Comparison of ENCODE assay signal across 1 cellular context in genomic region chr9:35095175-35095574, GRCh38.
TF ChIP-seq lines count a peak whose summit lies in the region.

No MANE protein-coding gene starts in this region.

TF ChIP-seq in HCT116, 20 proteins besides CTCF, POLR2A, EP300 and RAD21 (continued from another document):
- TF ChIP-seq ZBTB33 (IDR thresholded peaks at IDR 0.05; ENCODE audit: extremely low read depth, insufficient replicate concordance, low read length), result no peak
- no peak for TF ChIP-seq TCF7L2 (IDR thresholded peaks at IDR 0.05; ENCODE audit: borderline replicate concordance, extremely low read depth, insufficient read depth, insufficient read length)
- TF ChIP-seq SIN3A (IDR thresholded peaks at IDR 0.05; ENCODE audit: low read depth), result no peak
- TF ChIP-seq ELF1 (IDR thresholded peaks at IDR 0.05; ENCODE audit: borderline replicate concordance, low read depth), result no peak
- no peak for TF ChIP-seq POLR2AphosphoS5 (IDR thresholded peaks at IDR 0.05; ENCODE audit: low read depth, low read length)
- no peak for TF ChIP-seq ZNF274 (IDR thresholded peaks at IDR 0.05; ENCODE audit: low read depth, low read length)
- TF ChIP-seq CEBPB (IDR thresholded peaks at IDR 0.05; ENCODE audit: low read depth), result no peak
- no peak for TF ChIP-seq JUND (IDR thresholded peaks at IDR 0.05)
- no peak for TF ChIP-seq SP1 (IDR thresholded peaks at IDR 0.05; ENCODE audit: low read depth)
- no peak for TF ChIP-seq YY1 (IDR thresholded peaks at IDR 0.05; ENCODE audit: extremely low read depth, insufficient replicate concordance, low read depth, low read length)
- no peak for TF ChIP-seq FOSL1 (IDR thresholded peaks at IDR 0.05; ENCODE audit: low read depth)
- TF ChIP-seq EGR1 (IDR thresholded peaks at IDR 0.05; ENCODE audit: low read depth), result no peak
- TF ChIP-seq CBX3 (IDR thresholded peaks at IDR 0.05; ENCODE audit: low read depth), result no peak
